1 cellular context compared by ENCODE assay signal in the genomic region with DNA sequence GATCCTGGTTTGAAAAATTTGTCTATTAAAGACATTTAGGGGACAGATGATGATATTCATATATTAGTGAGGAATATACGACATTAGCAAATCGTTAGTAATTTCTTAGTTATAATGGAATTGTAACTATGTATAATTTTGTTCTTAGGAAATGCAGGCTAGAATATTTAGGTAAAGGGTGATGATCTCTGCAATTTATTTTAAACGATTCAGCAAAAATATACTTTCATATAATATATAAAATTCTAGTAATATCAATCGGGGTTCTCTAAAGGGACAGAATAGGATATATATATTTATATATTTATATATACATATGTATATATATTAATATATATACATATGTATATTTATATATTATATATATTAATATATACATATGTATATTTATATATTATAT.
A peak's percentile ranks its signal among the peaks of the same experiment; 100 is the strongest.
TF ChIP-seq lines count a peak whose summit lies in the region.

No MANE protein-coding gene starts in this region.

TF ChIP-seq in IMR-90, 13 proteins besides CTCF, POLR2A, EP300 and RAD21:
- TF ChIP-seq, protein P1, sequence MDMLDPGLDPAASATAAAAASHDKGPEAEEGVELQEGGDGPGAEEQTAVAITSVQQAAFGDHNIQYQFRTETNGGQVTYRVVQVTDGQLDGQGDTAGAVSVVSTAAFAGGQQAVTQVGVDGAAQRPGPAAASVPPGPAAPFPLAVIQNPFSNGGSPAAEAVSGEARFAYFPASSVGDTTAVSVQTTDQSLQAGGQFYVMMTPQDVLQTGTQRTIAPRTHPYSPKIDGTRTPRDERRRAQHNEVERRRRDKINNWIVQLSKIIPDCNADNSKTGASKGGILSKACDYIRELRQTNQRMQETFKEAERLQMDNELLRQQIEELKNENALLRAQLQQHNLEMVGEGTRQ (IDR thresholded peaks at IDR 0.05; ENCODE audit: low read depth, low read length): no peak
- TF ChIP-seq FOS (IDR thresholded peaks at IDR 0.05; ENCODE audit: low read depth, low read length) (no peak), MAFK (IDR thresholded peaks at IDR 0.05; ENCODE audit: low read depth, low read length) (0 out of 2 replicates have a peak, but pooled peaks have one; percentile 3)
- TF ChIP-seq, protein P2, sequence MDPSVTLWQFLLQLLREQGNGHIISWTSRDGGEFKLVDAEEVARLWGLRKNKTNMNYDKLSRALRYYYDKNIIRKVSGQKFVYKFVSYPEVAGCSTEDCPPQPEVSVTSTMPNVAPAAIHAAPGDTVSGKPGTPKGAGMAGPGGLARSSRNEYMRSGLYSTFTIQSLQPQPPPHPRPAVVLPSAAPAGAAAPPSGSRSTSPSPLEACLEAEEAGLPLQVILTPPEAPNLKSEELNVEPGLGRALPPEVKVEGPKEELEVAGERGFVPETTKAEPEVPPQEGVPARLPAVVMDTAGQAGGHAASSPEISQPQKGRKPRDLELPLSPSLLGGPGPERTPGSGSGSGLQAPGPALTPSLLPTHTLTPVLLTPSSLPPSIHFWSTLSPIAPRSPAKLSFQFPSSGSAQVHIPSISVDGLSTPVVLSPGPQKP (IDR thresholded peaks at IDR 0.05; ENCODE audit: borderline replicate concordance, low read depth, low read length): no peak
